ENCODE assay signal across 8 cellular contexts in the genomic region with DNA sequence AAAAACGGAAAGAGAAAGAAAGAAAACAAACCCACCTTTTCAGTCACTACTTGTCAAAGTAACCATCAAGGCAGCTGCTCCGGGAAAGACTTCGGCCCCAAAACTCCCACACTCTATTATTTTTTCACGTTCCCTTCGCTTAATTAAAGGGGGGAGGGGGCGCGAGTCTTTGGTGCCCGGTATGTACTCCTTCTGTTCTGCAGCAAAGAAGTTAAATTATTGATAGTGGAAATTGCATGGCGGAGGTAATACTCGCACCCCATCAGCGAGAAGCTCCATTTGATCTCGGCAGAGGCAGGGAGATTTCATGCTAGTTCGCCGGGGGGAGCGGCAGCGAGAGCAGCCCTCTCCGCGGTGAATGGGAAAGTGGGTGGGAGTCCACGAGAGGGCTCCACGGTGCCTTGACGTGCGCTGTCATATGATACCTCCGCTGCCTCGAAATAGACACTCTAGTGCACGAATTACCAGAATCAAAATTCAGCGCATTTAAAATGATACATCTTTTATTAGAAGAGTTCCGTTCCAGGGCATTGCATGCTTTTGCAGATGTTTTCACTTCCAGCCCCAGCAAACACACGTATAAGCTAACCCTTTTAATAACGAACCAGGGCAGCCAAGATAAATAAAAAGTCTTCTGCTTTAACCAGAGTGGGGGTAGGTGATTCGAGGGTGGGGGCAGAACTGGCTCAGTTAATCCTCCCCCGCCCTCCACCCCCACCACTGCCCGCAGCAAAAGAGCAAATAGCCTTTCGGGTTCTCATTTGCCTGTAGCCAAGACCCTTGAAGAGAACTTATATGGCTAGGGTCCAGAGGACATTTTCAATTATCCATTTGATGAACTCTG.
DNase-seq lines count a peak whose midpoint lies in the region; ATAC-seq and TF ChIP-seq lines count a peak whose summit lies in the region.

No MANE protein-coding gene starts in this region.

- no peak overlapping the region for H3K27ac ChIP-seq in MM.1S (ENCODE audit: low read length)
- H3K27ac ChIP-seq in iPS-20b (ENCODE audit: low read length), result no peak overlapping the region

- no peaks in the 10 kb centered on the region for H3K9me2 ChIP-seq in MM.1S (replicated peaks; ENCODE audit: insufficient read depth, low read length)

- H3F3A ChIP-seq in MM.1S (ENCODE audit: insufficient read depth, low read length), result peaks cover 5% of the 10 kb centered on the region; the same call in 1 of the 2 replicates

- H3K4me2 ChIP-seq in MM.1S (ENCODE audit: low read depth, low read length), result peak overlapping the region; percentile 80

- in situ Hi-C loops in GM13977 (cut with MboI; ENCODE audit: low pct_unique_long_range_greater_than_20kb, low sequenced_read_pairs, unreplicated experiment), result loop anchor here (25.0 kb wide), 2 partner anchors 836 to 1636 kb away; no protein-coding TSS in a partner anchor

- H3K4me1 Mint-ChIP-seq in stimulated activated effector memory CD8-positive, alpha-beta T cell treated with anti-CD3 and anti-CD28 coated beads, Interleukin-12 subunit alpha, Interleukin-12 subunit beta, amount 100 ng/mL, for 72 hours, result peaks cover 29% of the 10 kb centered on the region

- no peaks in the 10 kb centered on the region for H3K36me3 ChIP-seq in MM.1S (replicated peaks; ENCODE audit: insufficient read depth, low read length)
- H3K36me3 ChIP-seq in iPS-20b (ENCODE audit: insufficient read depth, low read depth, low read length), result no peaks in the 10 kb centered on the region

- peak overlapping the region; percentile 85 for H3K4me3 ChIP-seq in AG10803 (ENCODE audit: low read length)
- H3K4me3 ChIP-seq in MM.1S (ENCODE audit: low read length), result peak overlapping the region; percentile 68
- H3K4me3 ChIP-seq in iPS-20b (ENCODE audit: low read length), result peak overlapping the region; percentile 79

- H3K79me2 ChIP-seq in MM.1S (ENCODE audit: low read length), result no peaks in the 10 kb centered on the region

- H3K27me3 ChIP-seq in MM.1S (replicated peaks; ENCODE audit: insufficient read depth, low read length) (no peaks in the 10 kb centered on the region; the same call in 1 of the 2 replicates), iPS-20b (ENCODE audit: insufficient read depth, low read length) (peaks cover 51% of the 10 kb centered on the region)

- H4K20me1 ChIP-seq in MM.1S (ENCODE audit: insufficient read depth, low read length), result no peaks in the 10 kb centered on the region

- peak overlapping the region; percentile 76 for H2AFZ ChIP-seq in MM.1S (ENCODE audit: low read length)

- no peak for ATAC-seq in stimulated activated effector memory CD8-positive, alpha-beta T cell treated with anti-CD3 and anti-CD28 coated beads, Interleukin-12 subunit alpha, Interleukin-12 subunit beta, amount 100 ng/mL, for 72 hours
- ATAC-seq in HG03135 (IDR thresholded peaks at IDR 0.05; ENCODE audit: unreplicated experiment) (no peak), GM21447 (IDR thresholded peaks at IDR 0.05; ENCODE audit: unreplicated experiment) (no peak)

- peak overlapping the region; percentile 29 for H3K27ac Mint-ChIP-seq in stimulated activated effector memory CD8-positive, alpha-beta T cell treated with anti-CD3 and anti-CD28 coated beads, Interleukin-12 subunit alpha, Interleukin-12 subunit beta, amount 100 ng/mL, for 72 hours

- H3K9me3 ChIP-seq in MM.1S (replicated peaks; ENCODE audit: insufficient read depth, low read length), result no peaks in the 10 kb centered on the region
- no peaks in the 10 kb centered on the region for H3K9me3 ChIP-seq in iPS-20b (ENCODE audit: insufficient read depth, low read depth, low read length)

- no peaks in the 10 kb centered on the region for H3K9me3 Mint-ChIP-seq in stimulated activated effector memory CD8-positive, alpha-beta T cell treated with anti-CD3 and anti-CD28 coated beads, Interleukin-12 subunit alpha, Interleukin-12 subunit beta, amount 100 ng/mL, for 72 hours

- 0 out of 2 replicates have a peak, but pooled peaks cover 5% of the 10 kb centered on the region for H3K4me1 ChIP-seq in MM.1S (ENCODE audit: low read length)
- H3K4me1 ChIP-seq in iPS-20b (ENCODE audit: insufficient read depth, low read length), result peaks cover 38% of the 10 kb centered on the region; the same call in 1 of the 2 replicates

- H3K9ac ChIP-seq in MM.1S (ENCODE audit: low read length), result peak overlapping the region; percentile 17; the same call in 1 of the 2 replicates
- H3K9ac ChIP-seq in iPS-20b (ENCODE audit: low read depth, low read length), result 0 out of 2 replicates have a peak overlapping the region, but pooled peaks have one; percentile 14

- DNase-seq in AG10803 (ENCODE audit: low read depth), result peak; percentile 81
- no peak for DNase-seq in GM13977 (ENCODE audit: low spot score)
- DNase-seq in MM.1S, result peak; percentile 41
- peak; percentile 55 for DNase-seq in amniotic stem cell (lab: John Stamatoyannopoulos, UW)
- no peak for DNase-seq in stimulated activated effector memory CD8-positive, alpha-beta T cell treated with anti-CD3 and anti-CD28 coated beads, Interleukin-12 subunit alpha, Interleukin-12 subunit beta, amount 100 ng/mL, for 72 hours (ENCODE audit: low spot score in 2 of 2)

- TF ChIP-seq CTCF in AG10803 (conservative IDR thresholded peaks at IDR 0.05; ENCODE audit: low read length) (peak; percentile 53), GM13977 (IDR thresholded peaks at IDR 0.05; ENCODE audit: extremely low read depth, insufficient read depth, missing control alignments) (peak; percentile 35), MM.1S (IDR thresholded peaks at IDR 0.05; ENCODE audit: low read length) (peak; percentile 30)

- H3K4me3 Mint-ChIP-seq in stimulated activated effector memory CD8-positive, alpha-beta T cell treated with anti-CD3 and anti-CD28 coated beads, Interleukin-12 subunit alpha, Interleukin-12 subunit beta, amount 100 ng/mL, for 72 hours, result peak overlapping the region; percentile 75

- no peaks in the 10 kb centered on the region for H3K36me3 Mint-ChIP-seq in stimulated activated effector memory CD8-positive, alpha-beta T cell treated with anti-CD3 and anti-CD28 coated beads, Interleukin-12 subunit alpha, Interleukin-12 subunit beta, amount 100 ng/mL, for 72 hours

Comparison
In these comparisons a context has a peak if more than half of its experiments do, and no peak if none do; other contexts are left out.
1. DNase-seq: peak in AG10803 (single experiment), MM.1S (single experiment) and amniotic stem cell (single experiment); none in GM13977 (single experiment) and stimulated activated effector memory CD8-positive, alpha-beta T cell treated with anti-CD3 and anti-CD28 coated beads, Interleukin-12 subunit alpha, Interleukin-12 subunit beta, amount 100 ng/mL, for 72 hours (0 of 2).
2. Peak in every context shown above with its lines, with median percentiles within 50 percentile points of each other: H3K4me3 ChIP-seq and CTCF ChIP-seq.